Comparison of ENCODE assay signal across 28 cellular contexts in the genomic region with DNA sequence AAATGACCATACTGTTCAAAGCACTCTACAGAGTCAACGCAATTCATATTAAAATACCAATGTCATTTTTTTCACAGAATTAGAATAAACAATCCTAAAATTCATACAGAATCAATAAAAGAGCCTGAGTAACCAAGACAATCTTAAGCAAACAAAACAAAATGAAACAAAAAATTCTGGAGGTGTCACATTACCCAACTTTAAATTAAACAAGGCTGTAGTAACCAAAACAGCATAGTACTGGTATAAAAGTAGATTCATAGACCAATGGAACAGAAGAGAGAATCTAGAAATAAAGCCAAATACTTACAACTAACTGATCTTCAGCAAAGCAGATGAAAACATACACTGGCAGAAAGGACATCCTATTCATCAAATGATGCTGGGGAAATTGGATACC.
"Had no signal": no experiment of that assay in that cellular context is flagged by ENCODE, and none has a peak within 500 bp of the region (broad histone marks: within the 10 kb centered on the region; RNA-seq: fewer than 3 reads in every experiment).

No MANE protein-coding gene starts in this region.

- H3K9me3 ChIP-seq: esophagus muscularis mucosa had no signal

- H3K4me3 Mint-ChIP-seq: activated CD8-positive, alpha-beta T cell treated with anti-CD3 and anti-CD28 coated beads for 36 hours; activated naive CD4-positive, alpha-beta T cell treated with anti-CD3 and anti-CD28 coated beads, Interleukin-2, amount 10 ng/mL, durations not matched to agents 7 days and 5 days; activated naive CD8-positive, alpha-beta T cell treated with anti-CD3 and anti-CD28 coated beads, Interleukin-2, amount 10 ng/mL, durations not matched to agents 7 days and 5 days; activated T-cell treated with anti-CD3 and anti-CD28 coated beads, Interleukin-2, amount 50 U/mL, for 4 hours; activated T-helper 17 cell treated with anti-CD3 and anti-CD28 coated beads, Interleukin-2, amount 50 U/mL, for 72 hours; central memory CD8-positive, alpha-beta T cell; dendritic cell treated with granulocyte-macrophage colony-stimulating factor and Interleukin-4, amounts not matched to agents 40 ng/mL and 50 ng/mL, for 4 days; WTC11 had no signal

- H3K36me3 ChIP-seq: brain microvascular endothelial cell, esophagus muscularis mucosa had no signal

- H3K27ac Mint-ChIP-seq: activated CD8-positive, alpha-beta T cell treated with anti-CD3 and anti-CD28 coated beads for 36 hours; activated naive CD4-positive, alpha-beta T cell treated with anti-CD3 and anti-CD28 coated beads, Interleukin-2, amount 10 ng/mL, durations not matched to agents 7 days and 5 days; activated naive CD4-positive, alpha-beta T cell treated with anti-CD3 and anti-CD28 coated beads, Interleukin-2, amount 50 U/mL, for 72 hours; activated naive CD8-positive, alpha-beta T cell treated with anti-CD3 and anti-CD28 coated beads, Interleukin-2, amount 10 ng/mL, durations not matched to agents 7 days and 5 days; activated T-helper 17 cell treated with anti-CD3 and anti-CD28 coated beads, Interleukin-2, amount 50 U/mL, for 72 hours; dendritic cell treated with granulocyte-macrophage colony-stimulating factor and Interleukin-4, amounts not matched to agents 40 ng/mL and 50 ng/mL, for 4 days; WTC11 had no signal

- ATAC-seq: activated CD8-positive, alpha-beta T cell treated with anti-CD3 and anti-CD28 coated beads for 36 hours; activated naive CD4-positive, alpha-beta T cell treated with anti-CD3 and anti-CD28 coated beads, Interleukin-2, amount 50 U/mL, for 72 hours; activated T-cell treated with anti-CD3 and anti-CD28 coated beads, Interleukin-2, amount 50 U/mL, for 4 hours; activated T-helper 17 cell treated with anti-CD3 and anti-CD28 coated beads, Interleukin-2, amount 50 U/mL, for 72 hours; WTC11 had no signal

- H3K4me1 Mint-ChIP-seq: activated naive CD4-positive, alpha-beta T cell treated with anti-CD3 and anti-CD28 coated beads, Interleukin-2, amount 10 ng/mL, durations not matched to agents 7 days and 5 days; activated naive CD8-positive, alpha-beta T cell treated with anti-CD3 and anti-CD28 coated beads, Interleukin-2, amount 10 ng/mL, durations not matched to agents 7 days and 5 days; activated T-helper 17 cell treated with anti-CD3 and anti-CD28 coated beads, Interleukin-2, amount 50 U/mL, for 72 hours; central memory CD8-positive, alpha-beta T cell had no signal

- DNase-seq: activated CD4-positive, alpha-beta T cell treated with anti-CD3 and anti-CD28 coated beads for 1 hour; activated CD4-positive, alpha-beta T cell treated with anti-CD3 and anti-CD28 coated beads for 4 hours; activated CD4-positive, alpha-beta T cell treated with anti-CD3 and anti-CD28 coated beads, Interleukin-2, amount 50 U/mL, for 1 hour; activated CD4-positive, alpha-beta T cell treated with anti-CD3 and anti-CD28 coated beads, Interleukin-2, amount 50 U/mL, for 48 hours; activated CD8-positive, alpha-beta memory T cell treated with anti-CD3 and anti-CD28 coated beads for 24 hours; activated CD8-positive, alpha-beta T cell treated with anti-CD3 and anti-CD28 coated beads for 36 hours; activated effector memory CD4-positive, alpha-beta T cell treated with anti-CD3 and anti-CD28 coated beads, Interleukin-2, amount 50 U/mL, for 16 hours; activated naive CD4-positive, alpha-beta T cell; activated naive CD4-positive, alpha-beta T cell treated with anti-CD3 and anti-CD28 coated beads, Interleukin-2, amount 10 ng/mL, durations not matched to agents 7 days and 5 days; activated naive CD8-positive, alpha-beta T cell treated with anti-CD3 and anti-CD28 coated beads, Interleukin-2, amount 10 ng/mL, durations not matched to agents 7 days and 5 days; activated T-cell treated with anti-CD3 and anti-CD28 coated beads, Interleukin-2, amount 50 U/mL, for 4 hours; amniotic stem cell; anterior cingulate cortex; brain microvascular endothelial cell; dorsolateral prefrontal cortex; effector memory CD4-positive, alpha-beta T cell; erythroblast; foreskin fibroblast; head of caudate nucleus; T-helper 2 cell had no signal

- H3K9me3 Mint-ChIP-seq: activated naive CD8-positive, alpha-beta T cell treated with anti-CD3 and anti-CD28 coated beads, Interleukin-2, amount 10 ng/mL, durations not matched to agents 7 days and 5 days; activated T-helper 17 cell treated with anti-CD3 and anti-CD28 coated beads, Interleukin-2, amount 50 U/mL, for 72 hours; dendritic cell treated with granulocyte-macrophage colony-stimulating factor and Interleukin-4, amounts not matched to agents 40 ng/mL and 50 ng/mL, for 4 days had no signal

- H3K27me3 Mint-ChIP-seq: activated CD8-positive, alpha-beta T cell treated with anti-CD3 and anti-CD28 coated beads for 36 hours; activated naive CD4-positive, alpha-beta T cell treated with anti-CD3 and anti-CD28 coated beads, Interleukin-2, amount 10 ng/mL, durations not matched to agents 7 days and 5 days; activated naive CD8-positive, alpha-beta T cell treated with anti-CD3 and anti-CD28 coated beads, Interleukin-2, amount 10 ng/mL, durations not matched to agents 7 days and 5 days; activated T-helper 17 cell treated with anti-CD3 and anti-CD28 coated beads, Interleukin-2, amount 50 U/mL, for 72 hours; central memory CD8-positive, alpha-beta T cell had no signal

- H3K36me3 Mint-ChIP-seq: activated naive CD4-positive, alpha-beta T cell treated with anti-CD3 and anti-CD28 coated beads, Interleukin-2, amount 10 ng/mL, durations not matched to agents 7 days and 5 days; activated naive CD8-positive, alpha-beta T cell treated with anti-CD3 and anti-CD28 coated beads, Interleukin-2, amount 10 ng/mL, durations not matched to agents 7 days and 5 days had no signal

- H3K4me1 ChIP-seq: esophagus muscularis mucosa had no signal

- H3K4me3 ChIP-seq: coronary artery, dorsolateral prefrontal cortex, esophagus muscularis mucosa had no signal

- H3K27me3 ChIP-seq: brain microvascular endothelial cell, esophagus muscularis mucosa had no signal

- H3K27ac ChIP-seq: brain microvascular endothelial cell, coronary artery, dorsolateral prefrontal cortex, esophagus muscularis mucosa, VCaP had no signal
